ENCODE assay signal across 1 cellular context in genomic region chr1:32623775-32624174, GRCh38.
TF ChIP-seq lines count a peak whose summit lies in the region.

No MANE protein-coding gene starts in this region.

TF ChIP-seq in SK-N-SH treated with all-trans-retinoic acid at 6 μM for 48 hours, 23 proteins besides CTCF, POLR2A, EP300 and RAD21 (continued from another document):
- TF ChIP-seq OSR1 (CRISPR knock-in tag; IDR thresholded peaks at IDR 0.05) (no peak), ZFP3 (CRISPR knock-in tag; IDR thresholded peaks at IDR 0.05) (no peak), ZC3H10 (CRISPR knock-in tag; IDR thresholded peaks at IDR 0.05) (no peak), ZNF565 (CRISPR knock-in tag; conservative IDR thresholded peaks at IDR 0.05; ENCODE audit: low read depth) (no peak), BACH2 (CRISPR knock-in tag; IDR thresholded peaks at IDR 0.05; ENCODE audit: borderline replicate concordance) (no peak), ARNTL (CRISPR knock-in tag; IDR thresholded peaks at IDR 0.05; ENCODE audit: borderline replicate concordance, low read depth) (no peak), TCF4 (CRISPR knock-in tag; IDR thresholded peaks at IDR 0.05; ENCODE audit: borderline replicate concordance) (no peak), PPARA (CRISPR knock-in tag; IDR thresholded peaks at IDR 0.05; ENCODE audit: borderline replicate concordance) (no peak)
- TF ChIP-seq, protein P1, sequence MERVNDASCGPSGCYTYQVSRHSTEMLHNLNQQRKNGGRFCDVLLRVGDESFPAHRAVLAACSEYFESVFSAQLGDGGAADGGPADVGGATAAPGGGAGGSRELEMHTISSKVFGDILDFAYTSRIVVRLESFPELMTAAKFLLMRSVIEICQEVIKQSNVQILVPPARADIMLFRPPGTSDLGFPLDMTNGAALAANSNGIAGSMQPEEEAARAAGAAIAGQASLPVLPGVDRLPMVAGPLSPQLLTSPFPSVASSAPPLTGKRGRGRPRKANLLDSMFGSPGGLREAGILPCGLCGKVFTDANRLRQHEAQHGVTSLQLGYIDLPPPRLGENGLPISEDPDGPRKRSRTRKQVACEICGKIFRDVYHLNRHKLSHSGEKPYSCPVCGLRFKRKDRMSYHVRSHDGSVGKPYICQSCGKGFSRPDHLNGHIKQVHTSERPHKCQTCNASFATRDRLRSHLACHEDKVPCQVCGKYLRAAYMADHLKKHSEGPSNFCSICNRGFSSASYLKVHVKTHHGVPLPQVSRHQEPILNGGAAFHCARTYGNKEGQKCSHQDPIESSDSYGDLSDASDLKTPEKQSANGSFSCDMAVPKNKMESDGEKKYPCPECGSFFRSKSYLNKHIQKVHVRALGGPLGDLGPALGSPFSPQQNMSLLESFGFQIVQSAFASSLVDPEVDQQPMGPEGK (CRISPR knock-in tag; IDR thresholded peaks at IDR 0.05; ENCODE audit: borderline replicate concordance) = no peak
